22 cellular contexts compared by ENCODE assay signal in the genomic region with DNA sequence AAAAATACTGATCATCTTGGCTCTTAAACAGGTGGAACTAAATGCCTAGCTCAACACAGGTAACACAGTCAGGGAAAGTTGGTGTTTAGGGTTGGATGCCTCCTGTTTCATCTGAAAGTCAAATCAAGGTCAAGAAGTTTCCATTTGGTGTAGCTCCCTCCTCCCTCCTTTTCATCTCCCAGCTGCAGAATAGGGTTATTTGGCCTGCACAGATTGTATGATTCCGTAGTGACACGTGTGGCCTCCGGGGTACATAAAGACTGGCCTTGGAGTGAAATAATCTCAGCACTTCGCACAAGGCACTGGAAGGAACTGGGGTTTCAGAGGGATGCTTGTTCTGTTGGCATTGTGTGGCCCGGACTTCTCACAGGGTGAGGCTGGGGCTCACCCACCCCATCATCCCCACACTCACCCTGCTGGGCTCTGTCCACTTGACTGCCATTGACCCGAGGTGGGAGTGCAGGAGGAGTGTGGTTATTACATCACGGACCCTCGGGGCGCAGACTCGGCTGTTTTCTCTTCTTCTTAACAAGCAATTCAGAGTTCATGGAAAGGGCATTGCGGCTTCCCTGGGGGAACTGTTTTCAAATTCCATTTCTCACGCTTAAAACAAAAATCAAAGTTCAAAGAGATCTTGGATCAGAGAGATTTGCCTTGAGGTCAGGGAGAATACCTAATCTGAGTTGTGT. TPM values are rescaled to one million over a fixed set of nuclear protein-coding genes. Genes with fewer than 3 reads are reported as not detected.
"Had no signal": no experiment of that assay in that cellular context is flagged by ENCODE, and none has a peak within 500 bp of the region (broad histone marks: within the 10 kb centered on the region; RNA-seq: fewer than 3 reads in every experiment).

No MANE protein-coding gene starts in this region.

- H3K36me3 ChIP-seq: adrenal gland, pancreas, thyroid gland had no signal

- H3K9me3 Mint-ChIP-seq: activated naive CD4-positive, alpha-beta T cell treated with anti-CD3 and anti-CD28 coated beads, Interleukin-2, amount 50 U/mL, for 24 hours had no signal

- DNase-seq: activated CD4-positive, CD25-positive, alpha-beta regulatory T cell treated with anti-CD3 and anti-CD28 coated beads, Interleukin-2, amount 50 U/mL, for 72 hours; activated CD8-positive, alpha-beta memory T cell treated with anti-CD3 and anti-CD28 coated beads for 24 hours; activated CD8-positive, alpha-beta memory T cell treated with anti-CD3 and anti-CD28 coated beads, Interleukin-2, amount 50 U/mL, for 48 hours; activated gamma-delta T cell; activated T-cell treated with anti-CD3 and anti-CD28 coated beads, Interleukin-2, amount 50 U/mL, for 48 hours; adrenal gland; body of pancreas; effector memory CD8-positive, alpha-beta T cell; hippocampal formation; midbrain; pancreas; stimulated activated CD4-positive, alpha-beta T cell treated with anti-CD3 and anti-CD28 coated beads, Interleukin-2, amount 100 ng/mL, for 24 hours; stimulated activated naive CD4-positive, alpha-beta T cell treated with Interleukin-2 at 50 U/mL for 16 hours; T-helper 1 cell; thyroid gland had no signal

- ATAC-seq: body of pancreas; effector memory CD8-positive, alpha-beta T cell; left lobe of liver; pancreas; SK-N-SH treated with all-trans-retinoic acid at 6 μM for 48 hours had no signal

- H3K4me3 Mint-ChIP-seq: activated naive CD4-positive, alpha-beta T cell treated with anti-CD3 and anti-CD28 coated beads, Interleukin-2, amount 50 U/mL, for 24 hours; effector memory CD8-positive, alpha-beta T cell had no signal

- H3K27ac ChIP-seq: adrenal gland, body of pancreas, pancreas, thyroid gland, VCaP had no signal

- H3K36me3 Mint-ChIP-seq: activated naive CD4-positive, alpha-beta T cell treated with anti-CD3 and anti-CD28 coated beads, Interleukin-2, amount 50 U/mL, for 24 hours had no signal

- H3K4me1 ChIP-seq: adrenal gland, body of pancreas, pancreas had no signal

- H3K4me1 Mint-ChIP-seq: activated naive CD4-positive, alpha-beta T cell treated with anti-CD3 and anti-CD28 coated beads, Interleukin-2, amount 50 U/mL, for 24 hours had no signal

- H3K27ac Mint-ChIP-seq: activated naive CD4-positive, alpha-beta T cell treated with anti-CD3 and anti-CD28 coated beads, Interleukin-2, amount 50 U/mL, for 24 hours; effector memory CD8-positive, alpha-beta T cell had no signal

- H3K27me3 ChIP-seq: adrenal gland, body of pancreas, pancreas, thyroid gland had no signal

- H3K9me3 ChIP-seq: adrenal gland, body of pancreas, pancreas, thyroid gland had no signal

- H3K4me3 ChIP-seq: adrenal gland, body of pancreas, pancreas, thyroid gland had no signal

RNA-seq across cellular contexts. Expression of gene IGSF5, which starts 18.4 kb away (rescaled TPM):
- total RNA-seq: dermis microvascular lymphatic vessel endothelial cell, fibroblast of villous mesenchyme, left lobe of liver, lung microvascular endothelial cell had no signal
